11 cellular contexts compared by ENCODE assay signal in the genomic region with DNA sequence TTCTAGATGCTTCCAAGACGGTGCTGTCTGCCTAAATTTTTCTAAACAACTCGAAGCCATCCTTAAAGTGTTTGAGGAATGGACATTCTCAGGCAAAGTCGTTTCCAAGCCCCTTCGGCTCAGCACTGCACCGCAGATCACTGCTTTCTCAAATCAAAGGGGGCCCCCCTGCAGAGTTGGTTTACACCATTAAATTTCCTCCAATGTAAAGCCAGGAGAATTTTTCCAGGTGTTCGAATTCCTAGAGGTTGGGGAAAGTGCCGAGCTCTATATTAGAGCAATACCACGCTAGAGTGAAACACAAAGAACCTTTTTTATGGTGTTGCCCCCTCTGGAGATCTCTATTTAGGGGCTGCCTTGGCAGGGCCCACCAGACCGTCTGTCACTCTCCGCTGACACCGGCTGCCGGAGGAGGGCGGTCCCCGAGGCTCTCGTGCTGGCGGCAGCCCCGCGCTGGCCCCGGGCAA.
DNase-seq lines count a peak whose midpoint lies in the region; ATAC-seq, FAIRE-seq and TF ChIP-seq lines count a peak whose summit lies in the region.
"Had no signal": no experiment of that assay in that cellular context is flagged by ENCODE, and none has a peak within 500 bp of the region (broad histone marks: within the 10 kb centered on the region; RNA-seq: fewer than 3 reads in every experiment).

No MANE protein-coding gene starts in this region.

- H3K36me3 ChIP-seq in duodenal mucosa (ENCODE audit: control insufficient read depth in 1 of 2, insufficient read depth in 2 of 2, low read length in 2 of 2) (no peaks in the 10 kb centered on the region), lung (ENCODE audit: control insufficient read depth in 2 of 2, insufficient read depth in 2 of 2, low read length in 2 of 2) (no peaks in the 10 kb centered on the region), tibial nerve (no peaks in the 10 kb centered on the region), small intestine (ENCODE audit: control insufficient read depth in 2 of 2, insufficient read depth in 2 of 2, low read length in 2 of 2) (no peaks in the 10 kb centered on the region)

- TF ChIP-seq CTCF in lung (IDR thresholded peaks at IDR 0.05; ENCODE audit: control extremely low read depth, extremely low read depth) (no peak), tibial nerve (IDR thresholded peaks at IDR 0.05) (no peak)

- 19 to 36% methylated on average over 19 of the region's 19 CpGs for WGBS in lung, 2 donors
- 66 to 68% methylated on average over 17 to 19 of the region's 19 CpGs for WGBS in tibial nerve, 2 donors
- whole genome bisulfite sequencing in small intestine, 3 donors = 20 to 42% (median 26%) methylated on average over 19 of the region's 19 CpGs

- H3K9me3 ChIP-seq in duodenal mucosa (ENCODE audit: control insufficient read depth in 1 of 2, low read length in 2 of 2) (no peaks in the 10 kb centered on the region), lung (ENCODE audit: control insufficient read depth in 2 of 2, insufficient read depth in 1 of 2, low read length in 1 of 2) (peaks cover 0 to 2% of the 10 kb centered on the region in 2 donors), tibial nerve (no peaks in the 10 kb centered on the region), small intestine (ENCODE audit: control insufficient read depth, low read depth) (no peaks in the 10 kb centered on the region)

- H3K27me3 ChIP-seq in duodenal mucosa (ENCODE audit: control insufficient read depth in 1 of 2, insufficient read depth in 2 of 2, low read length in 2 of 2) = peaks cover 12 to 22% of the 10 kb centered on the region in 2 donors
- H3K27me3 ChIP-seq in lung (ENCODE audit: control insufficient read depth, insufficient read depth) = no peaks in the 10 kb centered on the region
- H3K27me3 ChIP-seq in tibial nerve = peaks cover 0 to 4% of the 10 kb centered on the region in 2 donors
- H3K27me3 ChIP-seq in small intestine (ENCODE audit: control insufficient read depth in 2 of 2, insufficient read depth in 2 of 2, low read length in 2 of 2) = peaks cover 0 to 4% of the 10 kb centered on the region in 2 donors

- H3K9ac ChIP-seq in duodenal mucosa (ENCODE audit: low read depth in 1 of 2, low read length in 2 of 2) = no peak overlapping the region

- no peak for TF ChIP-seq EP300 in tibial nerve (IDR thresholded peaks at IDR 0.05)

- ATAC-seq in lung (ENCODE audit: insufficient read depth, low FRiP score) = peak; percentile 7
- ATAC-seq in HG02571 (IDR thresholded peaks at IDR 0.05; ENCODE audit: unreplicated experiment) = no peak

- DNase-seq in NCI-H2171 treated with DMSO at 0.1 percent for 48 hours (lab: John Stamatoyannopoulos, UW) = peak; percentile 26
- DNase-seq in NCI-H2171 (lab: John Stamatoyannopoulos, UW) = no peak
- DNase-seq in lung (ENCODE audit: low spot score) = no peak
- DNase-seq in tibial nerve (ENCODE audit: low spot score in 2 of 2) = no peak
- no peak for DNase-seq in NCI-H2029 treated with DMSO at 0.1 percent for 48 hours (lab: John Stamatoyannopoulos, UW)
- DNase-seq in small intestine = no peak
- DNase-seq: activated B cell treated with CpG ODN at 0.5 μM for 24 hours had no signal

- no peak for FAIRE-seq in small intestine (lab: Jason Lieb, UNC)
- FAIRE-seq: A204.1, frontal cortex had no signal

- H3K27ac ChIP-seq in duodenal mucosa (ENCODE audit: low read depth, low read length) = no peak overlapping the region
- H3K27ac ChIP-seq in lung (ENCODE audit: low read depth in 1 of 2, low read length in 1 of 2) = peak overlapping the region; percentile 68 to 91
- peak overlapping the region; percentile 4 to 74 (median 47) for H3K27ac ChIP-seq in tibial nerve
- no peak overlapping the region for H3K27ac ChIP-seq in small intestine (ENCODE audit: low read depth in 1 of 2, low read length in 1 of 2)

- no peak for TF ChIP-seq POLR2A in tibial nerve (IDR thresholded peaks at IDR 0.05)

- H3K4me3 ChIP-seq in duodenal mucosa (ENCODE audit: low read depth in 1 of 2, low read length in 2 of 2) (peak overlapping the region; percentile 44 to 65), lung (no peak overlapping the region), tibial nerve (peak overlapping the region in 3 of 4 donors; percentile 15 to 37 (median 24)), small intestine (ENCODE audit: low read depth in 1 of 2, low read length in 2 of 2) (peak overlapping the region in 1 of 2 donors; percentile 22)

- H3K4me1 ChIP-seq in duodenal mucosa (ENCODE audit: control insufficient read depth in 1 of 2, insufficient read depth in 2 of 2, low read length in 2 of 2) (peaks cover 9 to 11% of the 10 kb centered on the region in 2 donors), lung (ENCODE audit: control insufficient read depth in 2 of 2, insufficient read depth in 2 of 2, low read length in 2 of 2) (peaks cover 0 to 5% of the 10 kb centered on the region in 2 donors), tibial nerve (peaks cover 0 to 42% (median 3%) of the 10 kb centered on the region in 4 donors), small intestine (ENCODE audit: control insufficient read depth in 2 of 2, insufficient read depth in 1 of 2, low read depth in 1 of 2, low read length in 1 of 2) (peaks cover 0 to 5% of the 10 kb centered on the region in 2 donors)

Comparison
In these comparisons a context has a peak if more than half of its experiments do, and no peak if none do; other contexts are left out.
1. H3K27ac ChIP-seq: peak in lung (2 of 2) and tibial nerve (4 of 4); none in duodenal mucosa (single experiment) and small intestine (0 of 2).